ENCODE assay signal across 1 cellular context in genomic region chr1:8023287-8023994, GRCh38.
TF ChIP-seq lines count a peak whose summit lies in the region.

No MANE protein-coding gene starts in this region.

TF ChIP-seq in HepG2, 621 proteins besides CTCF, POLR2A, EP300 and RAD21 (continued from another document and continues in another):
- TF ChIP-seq TGIF2 (CRISPR knock-in tag; IDR thresholded peaks at IDR 0.05), result 0 out of 2 replicates have a peak, but pooled peaks have one; percentile 23
- TF ChIP-seq SNAI1 (CRISPR knock-in tag; IDR thresholded peaks at IDR 0.05; ENCODE audit: borderline replicate concordance), result no peak
- TF ChIP-seq SNAPC4 (CRISPR knock-in tag; IDR thresholded peaks at IDR 0.05), result no peak
- no peak for TF ChIP-seq MXI1 (IDR thresholded peaks at IDR 0.05; ENCODE audit: borderline replicate concordance, low read depth, low read length)
- no peak for TF ChIP-seq MBNL3 (CRISPR knock-in tag; conservative IDR thresholded peaks at IDR 0.05)
- TF ChIP-seq SAFB2 (CRISPR knock-in tag; IDR thresholded peaks at IDR 0.05; ENCODE audit: borderline replicate concordance, low read depth), result no peak
- no peak for TF ChIP-seq HNF4A (CRISPR knock-in tag; IDR thresholded peaks at IDR 0.05)
- TF ChIP-seq SIN3B (IDR thresholded peaks at IDR 0.05; ENCODE audit: low read length), result no peak
- TF ChIP-seq KAT2B (IDR thresholded peaks at IDR 0.05; ENCODE audit: borderline replicate concordance, low read depth, low read length), result no peak
- TF ChIP-seq, protein P1, sequence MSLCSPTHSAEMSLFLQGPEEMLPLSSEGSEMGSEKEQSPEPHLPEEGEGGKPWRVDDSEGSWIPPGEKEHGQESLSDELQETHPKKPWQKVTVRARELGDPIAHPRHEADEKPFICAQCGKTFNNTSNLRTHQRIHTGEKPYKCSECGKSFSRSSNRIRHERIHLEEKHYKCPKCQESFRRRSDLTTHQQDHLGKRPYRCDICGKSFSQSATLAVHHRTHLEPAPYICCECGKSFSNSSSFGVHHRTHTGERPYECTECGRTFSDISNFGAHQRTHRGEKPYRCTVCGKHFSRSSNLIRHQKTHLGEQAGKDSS (CRISPR knock-in tag; IDR thresholded peaks at IDR 0.05; ENCODE audit: borderline replicate concordance, low read depth), result 0 out of 2 replicates have a peak, but pooled peaks have one; percentile 17
- no peak for TF ChIP-seq ZNF567 (CRISPR knock-in tag; IDR thresholded peaks at IDR 0.05; ENCODE audit: borderline replicate concordance)
- TF ChIP-seq SOX5 (CRISPR knock-in tag; IDR thresholded peaks at IDR 0.05; ENCODE audit: borderline replicate concordance), result no peak
- TF ChIP-seq MIER3 (CRISPR knock-in tag; IDR thresholded peaks at IDR 0.05; ENCODE audit: borderline replicate concordance), result no peak
- TF ChIP-seq KLF6 (CRISPR knock-in tag; IDR thresholded peaks at IDR 0.05), result no peak
- no peak for TF ChIP-seq FOXK2 (IDR thresholded peaks at IDR 0.05)
- no peak for TF ChIP-seq ZNF501 (CRISPR knock-in tag; IDR thresholded peaks at IDR 0.05)
- no peak for TF ChIP-seq SIN3A (IDR thresholded peaks at IDR 0.05; ENCODE audit: borderline replicate concordance, low read depth, low read length)
- TF ChIP-seq, protein P2, sequence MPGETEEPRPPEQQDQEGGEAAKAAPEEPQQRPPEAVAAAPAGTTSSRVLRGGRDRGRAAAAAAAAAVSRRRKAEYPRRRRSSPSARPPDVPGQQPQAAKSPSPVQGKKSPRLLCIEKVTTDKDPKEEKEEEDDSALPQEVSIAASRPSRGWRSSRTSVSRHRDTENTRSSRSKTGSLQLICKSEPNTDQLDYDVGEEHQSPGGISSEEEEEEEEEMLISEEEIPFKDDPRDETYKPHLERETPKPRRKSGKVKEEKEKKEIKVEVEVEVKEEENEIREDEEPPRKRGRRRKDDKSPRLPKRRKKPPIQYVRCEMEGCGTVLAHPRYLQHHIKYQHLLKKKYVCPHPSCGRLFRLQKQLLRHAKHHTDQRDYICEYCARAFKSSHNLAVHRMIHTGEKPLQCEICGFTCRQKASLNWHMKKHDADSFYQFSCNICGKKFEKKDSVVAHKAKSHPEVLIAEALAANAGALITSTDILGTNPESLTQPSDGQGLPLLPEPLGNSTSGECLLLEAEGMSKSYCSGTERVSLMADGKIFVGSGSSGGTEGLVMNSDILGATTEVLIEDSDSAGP (CRISPR knock-in tag; IDR thresholded peaks at IDR 0.05; ENCODE audit: borderline replicate concordance), result 0 out of 2 replicates have a peak, but pooled peaks have one; percentile 20
- TF ChIP-seq ZC3H4 (CRISPR knock-in tag; IDR thresholded peaks at IDR 0.05; ENCODE audit: borderline replicate concordance), result 0 out of 2 replicates have a peak, but pooled peaks have one; percentile 61
- no peak for TF ChIP-seq MXD1 (CRISPR knock-in tag; IDR thresholded peaks at IDR 0.05)
- no peak for TF ChIP-seq ZNF337 (CRISPR knock-in tag; IDR thresholded peaks at IDR 0.05; ENCODE audit: borderline replicate concordance, low read depth)
- no peak for TF ChIP-seq ZNF615 (CRISPR knock-in tag; IDR thresholded peaks at IDR 0.05; ENCODE audit: borderline replicate concordance)
- peak; percentile 6; the same call in 1 of the 2 replicates for TF ChIP-seq THAP11 (CRISPR knock-in tag; IDR thresholded peaks at IDR 0.05)
- TF ChIP-seq ZKSCAN1 (IDR thresholded peaks at IDR 0.05; ENCODE audit: low read length), result no peak
- no peak for TF ChIP-seq PCBP2 (optimal IDR thresholded peaks at IDR 0.05; ENCODE audit: low read depth, low read length, poor library complexity, severe bottlenecking)
- TF ChIP-seq RNF2 (conservative IDR thresholded peaks at IDR 0.05; ENCODE audit: low read depth), result no peak
- TF ChIP-seq, protein P3, sequence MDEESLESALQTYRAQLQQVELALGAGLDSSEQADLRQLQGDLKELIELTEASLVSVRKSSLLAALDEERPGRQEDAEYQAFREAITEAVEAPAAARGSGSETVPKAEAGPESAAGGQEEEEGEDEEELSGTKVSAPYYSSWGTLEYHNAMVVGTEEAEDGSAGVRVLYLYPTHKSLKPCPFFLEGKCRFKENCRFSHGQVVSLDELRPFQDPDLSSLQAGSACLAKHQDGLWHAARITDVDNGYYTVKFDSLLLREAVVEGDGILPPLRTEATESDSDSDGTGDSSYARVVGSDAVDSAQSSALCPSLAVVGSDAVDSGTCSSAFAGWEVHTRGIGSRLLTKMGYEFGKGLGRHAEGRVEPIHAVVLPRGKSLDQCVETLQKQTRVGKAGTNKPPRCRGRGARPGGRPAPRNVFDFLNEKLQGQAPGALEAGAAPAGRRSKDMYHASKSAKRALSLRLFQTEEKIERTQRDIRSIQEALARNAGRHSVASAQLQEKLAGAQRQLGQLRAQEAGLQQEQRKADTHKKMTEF (CRISPR knock-in tag; IDR thresholded peaks at IDR 0.05), result no peak
- peak; percentile 30; the same call in 1 of the 2 replicates for TF ChIP-seq PHF8 (CRISPR knock-in tag; IDR thresholded peaks at IDR 0.05)
- TF ChIP-seq ZNF496 (CRISPR knock-in tag; IDR thresholded peaks at IDR 0.05; ENCODE audit: insufficient replicate concordance), result no peak
- TF ChIP-seq ZNF614 (CRISPR knock-in tag; IDR thresholded peaks at IDR 0.05; ENCODE audit: borderline replicate concordance), result no peak
- no peak for TF ChIP-seq ELF1 (CRISPR knock-in tag; IDR thresholded peaks at IDR 0.05)
- no peak for TF ChIP-seq SRSF1 (optimal IDR thresholded peaks at IDR 0.05; ENCODE audit: low read depth, low read length)
- TF ChIP-seq ZNF576 (CRISPR knock-in tag; IDR thresholded peaks at IDR 0.05), result no peak
- TF ChIP-seq BHLHE40 (IDR thresholded peaks at IDR 0.05; ENCODE audit: low read length), result no peak
- TF ChIP-seq ZNF564 (CRISPR knock-in tag; IDR thresholded peaks at IDR 0.05), result no peak
- no peak for TF ChIP-seq GLMP (CRISPR knock-in tag; IDR thresholded peaks at IDR 0.05; ENCODE audit: borderline replicate concordance)
- TF ChIP-seq AFF4 (CRISPR knock-in tag; IDR thresholded peaks at IDR 0.05), result peak; percentile 95
- TF ChIP-seq MBD4 (IDR thresholded peaks at IDR 0.05; ENCODE audit: borderline replicate concordance, low read length), result no peak
- no peak for TF ChIP-seq MATR3 (CRISPR knock-in tag; IDR thresholded peaks at IDR 0.05)
- TF ChIP-seq, protein P4, sequence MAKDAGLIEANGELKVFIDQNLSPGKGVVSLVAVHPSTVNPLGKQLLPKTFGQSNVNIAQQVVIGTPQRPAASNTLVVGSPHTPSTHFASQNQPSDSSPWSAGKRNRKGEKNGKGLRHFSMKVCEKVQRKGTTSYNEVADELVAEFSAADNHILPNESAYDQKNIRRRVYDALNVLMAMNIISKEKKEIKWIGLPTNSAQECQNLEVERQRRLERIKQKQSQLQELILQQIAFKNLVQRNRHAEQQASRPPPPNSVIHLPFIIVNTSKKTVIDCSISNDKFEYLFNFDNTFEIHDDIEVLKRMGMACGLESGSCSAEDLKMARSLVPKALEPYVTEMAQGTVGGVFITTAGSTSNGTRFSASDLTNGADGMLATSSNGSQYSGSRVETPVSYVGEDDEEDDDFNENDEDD (CRISPR knock-in tag; IDR thresholded peaks at IDR 0.05; ENCODE audit: borderline replicate concordance), result no peak
- no peak for TF ChIP-seq THYN1 (CRISPR knock-in tag; IDR thresholded peaks at IDR 0.05; ENCODE audit: borderline replicate concordance, low read depth)
- peak; percentile 22; the same call in 1 of the 2 replicates for TF ChIP-seq SALL1 (CRISPR knock-in tag; IDR thresholded peaks at IDR 0.05)
- no peak for TF ChIP-seq TAF1 (CRISPR knock-in tag; IDR thresholded peaks at IDR 0.05)
- no peak for TF ChIP-seq PHF21A (CRISPR knock-in tag; IDR thresholded peaks at IDR 0.05)
- no peak for TF ChIP-seq PRDM15 (CRISPR knock-in tag; IDR thresholded peaks at IDR 0.05)
- peak; percentile 1 for TF ChIP-seq ASH2L (IDR thresholded peaks at IDR 0.05; ENCODE audit: insufficient read length, low read depth, low read length)
